In the genomic region with DNA sequence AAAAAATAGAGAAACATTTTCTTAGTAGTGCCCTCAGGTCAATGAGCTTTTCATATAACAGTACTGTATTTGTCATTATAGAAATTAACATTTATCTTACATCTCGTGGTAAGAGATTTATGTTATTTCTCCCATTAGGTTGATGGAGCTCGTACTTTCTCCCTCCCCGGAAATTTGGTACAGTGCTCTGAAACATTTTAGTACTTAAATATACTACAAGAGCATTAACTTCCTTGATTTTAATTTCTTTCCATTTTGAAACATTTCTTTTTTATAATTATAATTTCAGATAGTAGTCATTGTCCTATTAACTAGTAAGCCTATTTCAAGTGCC, we compare ENCODE assay signal across 20 cellular contexts.
"Had no signal": no experiment of that assay in that cellular context is flagged by ENCODE, and none has a peak within 500 bp of the region (broad histone marks: within the 10 kb centered on the region; RNA-seq: fewer than 3 reads in every experiment).

No MANE protein-coding gene starts in this region.

- H3K4me1 ChIP-seq: foreskin keratinocyte, left ventricle myocardium inferior, pancreas, psoas muscle, right atrium auricular region, upper lobe of right lung had no signal

- H3K36me3 Mint-ChIP-seq: activated CD4-positive, alpha-beta memory T cell treated with anti-CD3 and anti-CD28 coated beads for 36 hours; activated naive CD8-positive, alpha-beta T cell treated with anti-CD3 and anti-CD28 coated beads, Interleukin-2, amount 10 ng/mL, durations not matched to agents 7 days and 5 days had no signal

- H3K27ac ChIP-seq: foreskin keratinocyte, left ventricle myocardium inferior, pancreas, psoas muscle, right atrium auricular region, upper lobe of right lung had no signal

- ATAC-seq: mucosa of descending colon; psoas muscle; stimulated activated naive CD8-positive, alpha-beta T cell treated with anti-CD3 and anti-CD28 coated beads, Interleukin-15, Interleukin-2, amounts not matched to agents 100 U/mL and 50 U/mL, for 24 hours; T-helper 17 cell; upper lobe of right lung had no signal

- H3K4me3 ChIP-seq: left ventricle myocardium inferior, mucosa of descending colon, pancreas, psoas muscle, right atrium auricular region, upper lobe of right lung had no signal

- H3K27ac Mint-ChIP-seq: activated CD4-positive, alpha-beta memory T cell treated with anti-CD3 and anti-CD28 coated beads for 36 hours; activated naive CD8-positive, alpha-beta T cell treated with anti-CD3 and anti-CD28 coated beads, Interleukin-2, amount 10 ng/mL, durations not matched to agents 7 days and 5 days; nephron progenitor cell; T-helper 17 cell had no signal

- H3K27me3 Mint-ChIP-seq: activated CD4-positive, alpha-beta memory T cell treated with anti-CD3 and anti-CD28 coated beads for 36 hours; activated naive CD8-positive, alpha-beta T cell treated with anti-CD3 and anti-CD28 coated beads, Interleukin-2, amount 10 ng/mL, durations not matched to agents 7 days and 5 days; T-helper 17 cell had no signal

- H3K9me3 Mint-ChIP-seq: nephron progenitor cell had no signal

- FAIRE-seq: pancreas had no signal

- H3K27me3 ChIP-seq: foreskin keratinocyte, right atrium auricular region, upper lobe of right lung had no signal

- H3K9me3 ChIP-seq: left ventricle myocardium inferior, mucosa of descending colon, pancreas, psoas muscle, right atrium auricular region, upper lobe of right lung had no signal

- DNase-seq: activated CD4-positive, alpha-beta memory T cell treated with anti-CD3 and anti-CD28 coated beads for 36 hours; activated CD4-positive, alpha-beta T cell treated with anti-CD3 and anti-CD28 coated beads for 48 hours; activated naive CD4-positive, alpha-beta T cell treated with Interleukin-2 at 50 U/mL for 16 hours; activated naive CD8-positive, alpha-beta T cell treated with anti-CD3 and anti-CD28 coated beads, Interleukin-2, amount 10 ng/mL, durations not matched to agents 7 days and 5 days; activated T-cell treated with anti-CD3 and anti-CD28 coated beads, Interleukin-2, amount 50 U/mL, for 48 hours; amygdala; cerebellar nuclear complex; cortex of kidney; left ventricle myocardium inferior; nephron progenitor cell; pancreas; psoas muscle; stimulated activated CD4-positive, alpha-beta T cell treated with anti-CD3 and anti-CD28 coated beads, Interleukin-12 subunit alpha, Interleukin-12 subunit beta, amount 100 ng/mL, for 4 hours; stimulated activated CD4-positive, alpha-beta T cell treated with anti-CD3 and anti-CD28 coated beads, Interleukin-4, amount 100 ng/mL, for 4 hours; stimulated activated naive CD8-positive, alpha-beta T cell treated with anti-CD3 and anti-CD28 coated beads, Interleukin-15, Interleukin-2, amounts not matched to agents 100 U/mL and 50 U/mL, for 24 hours; T-helper 17 cell; upper lobe of right lung had no signal

- H3K4me3 Mint-ChIP-seq: activated CD4-positive, alpha-beta memory T cell treated with anti-CD3 and anti-CD28 coated beads for 36 hours; activated naive CD8-positive, alpha-beta T cell treated with anti-CD3 and anti-CD28 coated beads, Interleukin-2, amount 10 ng/mL, durations not matched to agents 7 days and 5 days; nephron progenitor cell; T-helper 17 cell had no signal

- H3K36me3 ChIP-seq: left ventricle myocardium inferior, pancreas, right atrium auricular region, upper lobe of right lung had no signal

- H3K4me1 Mint-ChIP-seq: activated naive CD8-positive, alpha-beta T cell treated with anti-CD3 and anti-CD28 coated beads, Interleukin-2, amount 10 ng/mL, durations not matched to agents 7 days and 5 days; T-helper 17 cell had no signal
